ENCODE assay signal across 8 cellular contexts in the genomic region with DNA sequence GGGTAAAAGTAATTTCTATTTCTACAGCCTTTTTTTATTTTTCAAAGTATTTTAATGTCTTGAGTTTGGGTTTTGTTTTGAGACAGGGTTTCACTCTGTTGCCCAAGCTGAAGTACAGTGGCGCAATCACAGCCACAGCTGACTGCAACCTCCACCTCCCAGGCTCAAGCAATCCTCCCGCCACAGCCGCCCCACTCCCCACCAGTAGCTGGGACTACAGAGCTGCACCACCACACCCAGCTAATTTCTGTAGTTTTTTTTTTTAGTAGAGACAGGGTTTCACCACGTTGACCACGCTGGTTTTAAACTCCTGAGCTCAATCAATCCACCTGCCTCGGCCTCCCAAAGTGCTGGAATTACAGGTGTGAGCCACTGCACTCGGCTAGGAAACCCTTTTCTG. TPM values are rescaled to one million over a fixed set of nuclear protein-coding genes. Genes with fewer than 3 reads are reported as not detected.
DNase-seq lines count a peak whose midpoint lies in the region; ATAC-seq, FAIRE-seq and TF ChIP-seq lines count a peak whose summit lies in the region.

No MANE protein-coding gene starts in this region.

- no peaks in the 10 kb centered on the region for H3K9me2 ChIP-seq in MM.1S (replicated peaks; ENCODE audit: insufficient read depth, low read length)

- peaks cover 40% of the 10 kb centered on the region for H3F3A ChIP-seq in MM.1S (ENCODE audit: insufficient read depth, low read length)

- H3K4me1 Mint-ChIP-seq in glutamatergic neuron (ENCODE audit: low read depth, unreplicated experiment) = no peaks in the 10 kb centered on the region

- POLR2A ChIA-PET in K562 (lab: Yijun Ruan, JAX) = interaction anchor here (1.2 to 3.1 kb wide), 3 partner anchors 10 to 390 kb away, joined by 3 to 12 read pairs (median 3); no protein-coding TSS in a partner anchor

- 44% methylated on average over 7 of the region's 7 CpGs for WGBS in K562 (ENCODE audit: insufficient coverage, low coverage, missing lambda C conversion rate)

- H3K9me3 ChIP-seq in MM.1S (replicated peaks; ENCODE audit: insufficient read depth, low read length) (no peaks in the 10 kb centered on the region), K562 (replicated peaks; ENCODE audit: control insufficient read depth, insufficient read depth, low read depth, low read length) (no peaks in the 10 kb centered on the region)

- ATAC-seq in GM19397 (IDR thresholded peaks at IDR 0.05; ENCODE audit: unreplicated experiment) (peak; percentile 51), K562 (no peak)

- intact Hi-C loops in K562 (cut with micrococcal nuclease) = no loop called here

- peaks cover 35% of the 10 kb centered on the region for H3K4me1 ChIP-seq in MM.1S (ENCODE audit: low read length)
- H3K4me1 ChIP-seq in K562 (replicated peaks in 1 of 2; ENCODE audit: control insufficient read depth in 2 of 2, insufficient read depth in 2 of 2, low read length in 2 of 2) = peaks cover 20 to 40% of the 10 kb centered on the region in 2 experiments

- H3K36me3 ChIP-seq in MM.1S (replicated peaks; ENCODE audit: insufficient read depth, low read length) (no peaks in the 10 kb centered on the region), K562 (ENCODE audit: control insufficient read depth, insufficient read depth, low read length) (no peaks in the 10 kb centered on the region)

- in situ Hi-C loops in K562 (cut with MboI) = loop anchor here (5.0 kb wide), 1 partner anchor 91 kb away; no protein-coding TSS in a partner anchor

- H3K9me1 ChIP-seq in K562 (ENCODE audit: control insufficient read depth, insufficient read depth, low read length) = no peaks in the 10 kb centered on the region

- H3K79me2 ChIP-seq in MM.1S (ENCODE audit: low read length) (no peaks in the 10 kb centered on the region), K562 (ENCODE audit: control insufficient read depth, insufficient read depth, low read length) (no peaks in the 10 kb centered on the region)

- no peak overlapping the region for H3K9ac ChIP-seq in MM.1S (ENCODE audit: low read length)
- H3K9ac ChIP-seq in K562 (ENCODE audit: insufficient read depth in 1 of 2, low read depth in 2 of 2, low read length in 2 of 2) = no peak overlapping the region

- H3K4me3 ChIP-seq in MM.1S (ENCODE audit: low read length) (no peak overlapping the region), K562 (no peak overlapping the region)

- H3K4me2 ChIP-seq in MM.1S (ENCODE audit: low read depth, low read length) (no peak overlapping the region), K562 (ENCODE audit: insufficient read depth, low read length) (no peak overlapping the region)

- TF ChIP-seq CTCF in MM.1S (IDR thresholded peaks at IDR 0.05; ENCODE audit: low read length) = no peak
- TF ChIP-seq CTCF in K562 (IDR thresholded peaks at IDR 0.05 in 2 of 3, conservative IDR thresholded peaks at IDR 0.05 in 1 of 3; ENCODE audit: insufficient read depth in 2 of 3, low read depth in 1 of 3, low read length in 3 of 3) = no peak
- TF ChIP-seq CTCF in glutamatergic neuron (IDR thresholded peaks at IDR 0.05; ENCODE audit: partially characterized antibody, unreplicated experiment) = no peak

- H4K20me1 ChIP-seq in MM.1S (ENCODE audit: insufficient read depth, low read length) (no peaks in the 10 kb centered on the region), K562 (replicated peaks; ENCODE audit: control insufficient read depth, insufficient read depth, low read length) (no peaks in the 10 kb centered on the region)

- FAIRE-seq in K562 (lab: Jason Lieb, UNC) = no peak

- DNase-seq in MM.1S = peak; percentile 49
- DNase-seq in K562 (ENCODE audit: extremely low read depth in 1 of 4, low spot score in 3 of 4) = no peak
- DNase-seq in myocyte (ENCODE audit: low read depth) = peak; percentile 46
- DNase-seq in HT-29 (ENCODE audit: low spot score) = no peak
- no peak for DNase-seq in ecto neural progenitor cell (ENCODE audit: low spot score)
- no peak for DNase-seq in glutamatergic neuron
- no peak for DNase-seq in NCI-H1930 (lab: John Stamatoyannopoulos, UW)

- H2AFZ ChIP-seq in MM.1S (ENCODE audit: low read length) (no peak overlapping the region), K562 (ENCODE audit: low read depth, low read length) (no peak overlapping the region)

- H3K27me3 ChIP-seq in MM.1S (replicated peaks; ENCODE audit: insufficient read depth, low read length) (no peaks in the 10 kb centered on the region), K562 (ENCODE audit: control insufficient read depth in 2 of 2, insufficient read depth in 2 of 2, low read length in 2 of 2) (no peaks in the 10 kb centered on the region)

- H3K27ac Mint-ChIP-seq in glutamatergic neuron (ENCODE audit: unreplicated experiment) = no peak overlapping the region

- no TSS peak for BruUV-seq in K562 (replicated peaks; lab: Mats Ljungman, UMichigan)

- no peaks in the 10 kb centered on the region for H3K27me3 Mint-ChIP-seq in glutamatergic neuron (ENCODE audit: unreplicated experiment)

- CTCF ChIA-PET in K562 (lab: Yijun Ruan, JAX; ENCODE audit: low intra/inter-chr PET ratio) = no interaction called here

- H3K9me3 Mint-ChIP-seq in glutamatergic neuron (ENCODE audit: unreplicated experiment) = peaks cover 2% of the 10 kb centered on the region

- no peak for TF ChIP-seq EP300 in K562 (IDR thresholded peaks at IDR 0.05; ENCODE audit: low read length)

- H3K27ac ChIP-seq in MM.1S (ENCODE audit: low read length) (no peak overlapping the region), K562 (ENCODE audit: extremely low read depth, low read depth, low read length) (no peak overlapping the region)

- no peak for TF ChIP-seq RAD21 in K562 (CRISPR knock-in tag; conservative IDR thresholded peaks at IDR 0.05 in 1 of 2, IDR thresholded peaks at IDR 0.05 in 1 of 2)

- TF ChIP-seq POLR2A in K562 (conservative IDR thresholded peaks at IDR 0.05) = no peak

- H3K36me3 Mint-ChIP-seq in glutamatergic neuron (ENCODE audit: unreplicated experiment) = no peaks in the 10 kb centered on the region

- no peak overlapping the region for H3K4me3 Mint-ChIP-seq in glutamatergic neuron (ENCODE audit: unreplicated experiment)

TF ChIP-seq in K562, 482 proteins besides CTCF, POLR2A, EP300 and RAD21 (continues in another document):
- no peak for TF ChIP-seq EZH2 (IDR thresholded peaks at IDR 0.05; ENCODE audit: borderline replicate concordance, low read depth, low read length)
- TF ChIP-seq, protein P1, sequence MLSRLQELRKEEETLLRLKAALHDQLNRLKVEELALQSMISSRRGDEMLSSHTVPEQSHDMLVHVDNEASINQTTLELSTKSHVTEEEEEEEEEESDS (CRISPR knock-in tag; IDR thresholded peaks at IDR 0.05) = no peak
- no peak for TF ChIP-seq HLTF (IDR thresholded peaks at IDR 0.05)
- no peak for TF ChIP-seq C11orf30 (IDR thresholded peaks at IDR 0.05; ENCODE audit: low read depth)

RNA-seq across cellular contexts. Expression of a gene that starts 44.0 kb away (rescaled TPM):
- 62.4 and 83.7 TPM in 2 replicates for total RNA-seq in K562 (2011; cell fraction: chromatin; rRNA removed; ENCODE audit: low replicate concordance)
- 24.5 and 26.2 TPM in 2 replicates for total RNA-seq in K562 (2011; cell fraction: nucleolus; rRNA removed)
- 38.4 and 38.8 TPM in 2 replicates for total RNA-seq in K562 (2011; cell fraction: nucleoplasm; rRNA removed)
- total RNA-seq in K562 (2014; rRNA removed) (11.3 and 13.4 TPM in 2 replicates), K562 (2014; rRNA removed; fragmentation: Illumina TruSeq; extraction: Trizol) (18.0 and 23.0 TPM in 2 replicates), K562 (2015; rRNA removed; fragmentation: Illumina TruSeq; extraction: Trizol) (16.6 and 17.9 TPM in 2 replicates), K562 (2021) (13.8 TPM in 2 replicates), myocyte (2.3 and 5.9 TPM in 2 replicates), glutamatergic neuron (ENCODE audit: unreplicated experiment) (9.7 TPM)
- polyA plus RNA-seq in K562 (2011; rRNA removed) (26.7 and 35.3 TPM in 2 replicates), K562 (2014; fragmentation: Illumina TruSeq; extraction: Trizol) (18.7 and 20.7 TPM in 2 replicates), K562 (2014; fragmentation: Nextera tagmentation; extraction: Ambion mirVana) (10 to 100 TPM; 10.8 to 15.7 TPM), K562 (2014; rRNA removed) (19.5 and 19.6 TPM in 2 replicates)
- 10.1 and 19.4 TPM in 2 replicates for polyA plus RNA-seq in K562 (2011; cell fraction: cytosol; rRNA removed)
- polyA plus RNA-seq in K562 (2011; cell fraction: nucleus; rRNA removed) = 6.5 and 7.7 TPM in 2 replicates
- polyA plus RNA-seq in K562 (2012) = 11.2 and 18.4 TPM in 2 replicates
- polyA minus RNA-seq in K562 (2011; rRNA and poly(A)+ RNA removed) = 50.5 and 53.5 TPM in 2 replicates
- 10.6 and 18.5 TPM in 2 replicates for polyA minus RNA-seq in K562 (2011; cell fraction: cytosol; rRNA and poly(A)+ RNA removed)
- 8.2 and 19.2 TPM in 2 replicates for polyA minus RNA-seq in K562 (2011; cell fraction: nucleus; rRNA and poly(A)+ RNA removed)
- 4.3 TPM for polyA plus RNA-seq in myocyte (2012)
- total RNA-seq in HT-29 (2014; rRNA removed; shearing (Covaris generic)) = 3.3 and 3.5 TPM in 2 replicates

RNA-seq across cellular contexts. Expression of a gene that starts 44.1 kb away (rescaled TPM):
- total RNA-seq in K562 (2011; cell fraction: chromatin; rRNA removed; ENCODE audit: low replicate concordance) = 72.9 and 169 TPM in 2 replicates
- total RNA-seq in K562 (2011; cell fraction: nucleolus; rRNA removed) = 37.4 and 47.0 TPM in 2 replicates
- total RNA-seq in K562 (2011; cell fraction: nucleoplasm; rRNA removed) = 91.2 and 172 TPM in 2 replicates
- total RNA-seq in K562 (2014; rRNA removed) (36.3 and 60.7 TPM in 2 replicates), K562 (2014; rRNA removed; fragmentation: Illumina TruSeq; extraction: Trizol) (38.5 and 43.6 TPM in 2 replicates), K562 (2015; rRNA removed; fragmentation: Illumina TruSeq; extraction: Trizol) (32.7 and 33.2 TPM in 2 replicates), K562 (2021) (35.9 and 37.9 TPM in 2 replicates), myocyte (24.8 and 26.2 TPM in 2 replicates), glutamatergic neuron (ENCODE audit: unreplicated experiment) (45.0 TPM)
- polyA plus RNA-seq in K562 (2011; rRNA removed) (28.2 and 35.1 TPM in 2 replicates), K562 (2014; fragmentation: Illumina TruSeq; extraction: Trizol) (29.6 and 35.4 TPM in 2 replicates), K562 (2014; fragmentation: Nextera tagmentation; extraction: Ambion mirVana) (1 to 10 TPM; 8.8 to 9.2 TPM), K562 (2014; rRNA removed) (29.2 and 45.8 TPM in 2 replicates)
- polyA plus RNA-seq in K562 (2011; cell fraction: cytosol; rRNA removed) = 7.6 and 8.9 TPM in 2 replicates
- polyA plus RNA-seq in K562 (2011; cell fraction: nucleus; rRNA removed) = 26.5 and 40.9 TPM in 2 replicates
- polyA plus RNA-seq in K562 (2012) = 16.6 and 20.3 TPM in 2 replicates
- 40.3 and 48.2 TPM in 2 replicates for polyA minus RNA-seq in K562 (2011; rRNA and poly(A)+ RNA removed)
- 14.9 and 22.2 TPM in 2 replicates for polyA minus RNA-seq in K562 (2011; cell fraction: cytosol; rRNA and poly(A)+ RNA removed)
- polyA minus RNA-seq in K562 (2011; cell fraction: nucleus; rRNA and poly(A)+ RNA removed) = 27.1 and 40.0 TPM in 2 replicates
- polyA plus RNA-seq in myocyte (2012) = 11.6 TPM
- total RNA-seq in HT-29 (2014; rRNA removed; shearing (Covaris generic)) = 18.8 and 21.5 TPM in 2 replicates

Comparison
In these comparisons a context has a peak if more than half of its experiments do, and no peak if none do; other contexts are left out.
1. DNase-seq: peak in MM.1S (single experiment) and myocyte (single experiment); none in K562 (0 of 4), HT-29 (single experiment), ecto neural progenitor cell (single experiment), glutamatergic neuron (single experiment) and NCI-H1930 (0 of 2).